ENCODE assay signal across 33 cellular contexts in genomic region chr3:148710665-148711064, GRCh38. TPM values are rescaled to one million over a fixed set of nuclear protein-coding genes. Genes with fewer than 3 reads are reported as not detected.
"Had no signal": no experiment of that assay in that cellular context is flagged by ENCODE, and none has a peak within 500 bp of the region (broad histone marks: within the 10 kb centered on the region; RNA-seq: fewer than 3 reads in every experiment).

No MANE protein-coding gene starts in this region.

- H3K4me3 ChIP-seq: SJCRH30, SK-N-MC had no signal

- H3K36me3 Mint-ChIP-seq: activated naive CD4-positive, alpha-beta T cell treated with anti-CD3 and anti-CD28 coated beads, Interleukin-2, amount 10 ng/mL, durations not matched to agents 7 days and 5 days; activated naive CD8-positive, alpha-beta T cell; brain had no signal

- H3K27ac Mint-ChIP-seq: activated CD4-positive, alpha-beta T cell treated with anti-CD3 and anti-CD28 coated beads, Interleukin-2, amount 10 ng/mL, durations not matched to agents 24 days and 14 days; activated CD8-positive, alpha-beta T cell treated with anti-CD3 and anti-CD28 coated beads, Interleukin-2, amount 10 ng/mL, durations not matched to agents 7 days and 5 days; activated naive CD4-positive, alpha-beta T cell treated with anti-CD3 and anti-CD28 coated beads, Interleukin-2, amount 10 ng/mL, durations not matched to agents 7 days and 5 days; activated naive CD8-positive, alpha-beta T cell; activated naive CD8-positive, alpha-beta T cell treated with anti-CD3 and anti-CD28 coated beads, Interleukin-2, amount 50 U/mL, for 24 hours; activated T-cell treated with anti-CD3 and anti-CD28 coated beads, Interleukin-2, amount 50 U/mL, for 24 hours; activated T-helper 1 cell treated with anti-CD3 and anti-CD28 coated beads, Interleukin-12 subunit alpha, Interleukin-12 subunit beta, Interleukin-2, Interleukin-4 antibody, amounts not matched to agents 30 ng/mL and 10 ng/mL and 1 ng/mL, durations not matched to agents 14 hours and 24 hours and 36 hours; brain had no signal

- H3K9ac ChIP-seq: KMS-11 had no signal

- H3K9me3 ChIP-seq: SJCRH30 had no signal

- H3K4me3 Mint-ChIP-seq: activated CD4-positive, alpha-beta T cell treated with anti-CD3 and anti-CD28 coated beads, Interleukin-2, amount 10 ng/mL, durations not matched to agents 24 days and 14 days; activated CD8-positive, alpha-beta T cell treated with anti-CD3 and anti-CD28 coated beads, Interleukin-2, amount 10 ng/mL, durations not matched to agents 7 days and 5 days; activated naive CD4-positive, alpha-beta T cell treated with anti-CD3 and anti-CD28 coated beads, Interleukin-2, amount 10 ng/mL, durations not matched to agents 7 days and 5 days; activated naive CD8-positive, alpha-beta T cell; activated naive CD8-positive, alpha-beta T cell treated with anti-CD3 and anti-CD28 coated beads, Interleukin-2, amount 50 U/mL, for 24 hours; activated T-cell treated with anti-CD3 and anti-CD28 coated beads, Interleukin-2, amount 50 U/mL, for 24 hours; activated T-helper 1 cell treated with anti-CD3 and anti-CD28 coated beads, Interleukin-12 subunit alpha, Interleukin-12 subunit beta, Interleukin-2, Interleukin-4 antibody, amounts not matched to agents 30 ng/mL and 10 ng/mL and 1 ng/mL, durations not matched to agents 14 hours and 24 hours and 36 hours; brain had no signal

- DNase-seq: activated CD4-positive, alpha-beta T cell treated with anti-CD3 and anti-CD28 coated beads, Interleukin-2, amount 10 ng/mL, durations not matched to agents 24 days and 14 days; activated CD4-positive, alpha-beta T cell treated with anti-CD3 and anti-CD28 coated beads, Interleukin-2, amount 50 U/mL, for 48 hours; activated CD8-positive, alpha-beta T cell treated with anti-CD3 and anti-CD28 coated beads, Interleukin-2, amount 10 ng/mL, durations not matched to agents 7 days and 5 days; activated effector memory CD4-positive, alpha-beta T cell treated with Interleukin-2 at 50 U/mL for 16 hours; activated naive CD4-positive, alpha-beta T cell treated with anti-CD3 and anti-CD28 coated beads, Interleukin-2, amount 10 ng/mL, durations not matched to agents 7 days and 5 days; activated naive CD8-positive, alpha-beta T cell treated with anti-CD3 and anti-CD28 coated beads, Interleukin-2, amount 50 U/mL, for 24 hours; activated T-cell treated with anti-CD3 and anti-CD28 coated beads, Interleukin-2, amount 50 U/mL, for 24 hours; anterior cingulate cortex; caudate nucleus; MM.1S; NCI-H1092 treated with DMSO at 0.1 percent for 48 hours; NCI-H1417; NCI-H146; NCI-H187; NCI-H2029 treated with DMSO at 0.1 percent for 48 hours; NCI-H2171 treated with DMSO at 0.1 percent for 48 hours; NCI-H2227 treated with DMSO at 0.1 percent for 48 hours; NCI-H446; NCI-H510A treated with DMSO at 0.1 percent for 48 hours; NCI-H526 treated with DMSO at 0.1 percent for 48 hours; SHP77; SJCRH30; T1000; WERI-Rb-1 had no signal

- H3K4me2 ChIP-seq: KMS-11 had no signal

- H3K9me3 Mint-ChIP-seq: activated CD4-positive, alpha-beta T cell treated with anti-CD3 and anti-CD28 coated beads, Interleukin-2, amount 10 ng/mL, durations not matched to agents 24 days and 14 days; activated naive CD4-positive, alpha-beta T cell treated with anti-CD3 and anti-CD28 coated beads, Interleukin-2, amount 10 ng/mL, durations not matched to agents 7 days and 5 days; activated naive CD8-positive, alpha-beta T cell treated with anti-CD3 and anti-CD28 coated beads, Interleukin-2, amount 50 U/mL, for 24 hours; activated T-cell treated with anti-CD3 and anti-CD28 coated beads, Interleukin-2, amount 50 U/mL, for 24 hours; activated T-helper 1 cell treated with anti-CD3 and anti-CD28 coated beads, Interleukin-12 subunit alpha, Interleukin-12 subunit beta, Interleukin-2, Interleukin-4 antibody, amounts not matched to agents 30 ng/mL and 10 ng/mL and 1 ng/mL, durations not matched to agents 14 hours and 24 hours and 36 hours; brain had no signal

- H3K4me1 ChIP-seq: SJCRH30 had no signal

- H3K27ac ChIP-seq: KMS-11, SJCRH30, SK-N-MC, WERI-Rb-1 had no signal

- H3K36me3 ChIP-seq: SJCRH30, WERI-Rb-1 had no signal

- H3K27me3 ChIP-seq: SJCRH30 had no signal

- H3K4me1 Mint-ChIP-seq: activated CD4-positive, alpha-beta T cell treated with anti-CD3 and anti-CD28 coated beads, Interleukin-2, amount 10 ng/mL, durations not matched to agents 24 days and 14 days; activated naive CD4-positive, alpha-beta T cell treated with anti-CD3 and anti-CD28 coated beads, Interleukin-2, amount 10 ng/mL, durations not matched to agents 7 days and 5 days; activated naive CD8-positive, alpha-beta T cell treated with anti-CD3 and anti-CD28 coated beads, Interleukin-2, amount 50 U/mL, for 24 hours had no signal

- FAIRE-seq: bronchial epithelial cell had no signal

- H3K27me3 Mint-ChIP-seq: activated CD4-positive, alpha-beta T cell treated with anti-CD3 and anti-CD28 coated beads, Interleukin-2, amount 10 ng/mL, durations not matched to agents 24 days and 14 days; activated naive CD4-positive, alpha-beta T cell treated with anti-CD3 and anti-CD28 coated beads, Interleukin-2, amount 10 ng/mL, durations not matched to agents 7 days and 5 days; activated naive CD8-positive, alpha-beta T cell; activated naive CD8-positive, alpha-beta T cell treated with anti-CD3 and anti-CD28 coated beads, Interleukin-2, amount 50 U/mL, for 24 hours; activated T-cell treated with anti-CD3 and anti-CD28 coated beads, Interleukin-2, amount 50 U/mL, for 24 hours; brain had no signal

RNA-seq across cellular contexts. Expression of gene AGTR1, which starts 13.0 kb away (rescaled TPM):
- total RNA-seq: activated CD4-positive, alpha-beta T cell treated with anti-CD3 and anti-CD28 coated beads, Interleukin-2, amount 10 ng/mL, durations not matched to agents 24 days and 14 days; activated CD8-positive, alpha-beta T cell treated with anti-CD3 and anti-CD28 coated beads, Interleukin-2, amount 10 ng/mL, durations not matched to agents 7 days and 5 days; activated T-helper 1 cell treated with anti-CD3 and anti-CD28 coated beads, Interleukin-12 subunit alpha, Interleukin-12 subunit beta, Interleukin-2, Interleukin-4 antibody, amounts not matched to agents 30 ng/mL and 10 ng/mL and 1 ng/mL, durations not matched to agents 14 hours and 24 hours and 36 hours; bronchial epithelial cell; RPMI7951; T-helper 1 cell treated with Interleukin-12 subunit alpha and Interleukin-12 subunit beta and Interleukin-4 antibody, amounts not matched to agents 30 ng/mL and 1 ng/mL, for 36 hours; T-helper 2 cell treated with Interferon-gamma antibody and Interleukin-4, amounts not matched to agents 100 ng/mL and 5 ng/mL, for 36 hours had no signal
